19 cellular contexts compared by ENCODE assay signal in genomic region chr9:133788045-133788818, GRCh38. TPM values are rescaled to one million over a fixed set of nuclear protein-coding genes. Genes with fewer than 3 reads are reported as not detected.
DNase-seq lines count a peak whose midpoint lies in the region; ATAC-seq, FAIRE-seq and TF ChIP-seq lines count a peak whose summit lies in the region.
"Had no signal": no experiment of that assay in that cellular context is flagged by ENCODE, and none has a peak within 500 bp of the region (broad histone marks: within the 10 kb centered on the region; RNA-seq: fewer than 3 reads in every experiment).

No MANE protein-coding gene starts in this region.

- H3K23ac ChIP-seq in trophoblast cell (ENCODE audit: low read length) = no peak overlapping the region

- H3K4me1 ChIP-seq in HepG2 (ENCODE audit: insufficient read depth, low read length) = peaks cover 27% of the 10 kb centered on the region
- peaks cover 0 to 25% (median 12%) of the 10 kb centered on the region in 4 donors for H3K4me1 ChIP-seq in right lobe of liver
- H3K4me1 ChIP-seq in trophoblast cell (ENCODE audit: control insufficient read depth in 1 of 2, insufficient read depth in 2 of 2, low read length in 2 of 2) = peaks cover 11 to 17% of the 10 kb centered on the region in 2 experiments
- H3K4me1 ChIP-seq: HAP-1 had no signal

- no peaks in the 10 kb centered on the region for H3K79me2 ChIP-seq in HepG2 (ENCODE audit: insufficient read depth, low read length)
- H3K79me2 ChIP-seq in trophoblast cell (ENCODE audit: control insufficient read depth, insufficient read depth, low read length, poor library complexity) = no peaks in the 10 kb centered on the region

- H3K27me3 ChIP-seq in HepG2 (ENCODE audit: control insufficient read depth in 1 of 2, insufficient read depth in 2 of 2, low read length in 2 of 2) (no peaks in the 10 kb centered on the region), right lobe of liver (no peaks in the 10 kb centered on the region), trophoblast cell (ENCODE audit: insufficient read depth, low read length) (no peaks in the 10 kb centered on the region)

- H3K27me3 Mint-ChIP-seq in dendritic cell treated with granulocyte-macrophage colony-stimulating factor and Interleukin-4, amounts not matched to agents 40 ng/mL and 50 ng/mL, for 4 days = peaks cover 16% of the 10 kb centered on the region
- no peaks in the 10 kb centered on the region for H3K27me3 Mint-ChIP-seq in osteocyte (ENCODE audit: unreplicated experiment)
- H3K27me3 Mint-ChIP-seq: activated CD4-positive, alpha-beta memory T cell treated with anti-CD3 and anti-CD28 coated beads, Interleukin-2, amount 10 ng/mL, durations not matched to agents 7 days and 5 days; CD4-positive, CD25-positive, alpha-beta regulatory T cell had no signal

- CTCF ChIA-PET in HepG2 (lab: Yijun Ruan, JAX; ENCODE audit: low intra/inter-chr PET ratio, low total read pairs) = interaction anchor here (1.7 kb wide), 1 partner anchor 205 kb away, joined by 9 read pairs; no protein-coding TSS in a partner anchor

- no peaks in the 10 kb centered on the region for H3K9me3 Mint-ChIP-seq in dendritic cell treated with granulocyte-macrophage colony-stimulating factor and Interleukin-4, amounts not matched to agents 40 ng/mL and 50 ng/mL, for 4 days
- H3K9me3 Mint-ChIP-seq in osteocyte (ENCODE audit: unreplicated experiment) = no peaks in the 10 kb centered on the region
- H3K9me3 Mint-ChIP-seq: activated CD4-positive, alpha-beta memory T cell treated with anti-CD3 and anti-CD28 coated beads, Interleukin-2, amount 10 ng/mL, durations not matched to agents 7 days and 5 days; activated naive CD8-positive, alpha-beta T cell treated with anti-CD3 and anti-CD28 coated beads for 36 hours; activated T-cell treated with anti-CD3 and anti-CD28 coated beads, Interleukin-2, amount 50 U/mL, for 72 hours; CD4-positive, CD25-positive, alpha-beta regulatory T cell had no signal

- peaks cover 68% of the 10 kb centered on the region for H3K36me3 Mint-ChIP-seq in dendritic cell treated with granulocyte-macrophage colony-stimulating factor and Interleukin-4, amounts not matched to agents 40 ng/mL and 50 ng/mL, for 4 days (ENCODE audit: low read depth)
- H3K36me3 Mint-ChIP-seq in osteocyte (ENCODE audit: unreplicated experiment) = peaks cover 6% of the 10 kb centered on the region
- H3K36me3 Mint-ChIP-seq: activated naive CD8-positive, alpha-beta T cell treated with anti-CD3 and anti-CD28 coated beads for 36 hours; CD4-positive, CD25-positive, alpha-beta regulatory T cell had no signal

- H3K4me3 ChIP-seq in HepG2 (replicated peaks in 1 of 3; ENCODE audit: insufficient read depth in 1 of 3, low read depth in 2 of 3, low read length in 3 of 3) (no peak overlapping the region), right lobe of liver (no peak overlapping the region), trophoblast cell (ENCODE audit: low read depth, low read length) (no peak overlapping the region)
- H3K4me3 ChIP-seq: A549, HAP-1, mucosa of descending colon had no signal

- peak overlapping the region; percentile 11 for H3K18ac ChIP-seq in trophoblast cell (ENCODE audit: low read length)

- H2AK5ac ChIP-seq in trophoblast cell (ENCODE audit: low read length) = no peak overlapping the region

- TF ChIP-seq EP300 in HepG2 (IDR thresholded peaks at IDR 0.05; ENCODE audit: low read depth in 2 of 2, low read length in 2 of 2) = no peak
- TF ChIP-seq EP300 in HepG2 (CRISPR knock-in tag; IDR thresholded peaks at IDR 0.05; ENCODE audit: borderline replicate concordance) = no peak

- H4K91ac ChIP-seq in trophoblast cell (ENCODE audit: low read depth, low read length) = no peak overlapping the region

- H3K14ac ChIP-seq in trophoblast cell (ENCODE audit: low read length) = no peak overlapping the region

- H3K79me1 ChIP-seq in trophoblast cell (ENCODE audit: low read length) = no peaks in the 10 kb centered on the region

- no peaks in the 10 kb centered on the region for H4K20me1 ChIP-seq in HepG2 (ENCODE audit: insufficient read depth, low read length)

- no peak overlapping the region for H4K12ac ChIP-seq in trophoblast cell (ENCODE audit: low read depth, low read length)

- no peak overlapping the region for H2BK12ac ChIP-seq in trophoblast cell (ENCODE audit: low read length)

- in situ Hi-C loops in HepG2 (cut with HindIII; ENCODE audit: extremely low pct_ligation_motif_present, low pct_unique_long_range_greater_than_20kb) = loop anchor here (5.0 kb wide), 1 partner anchor 204 kb away; the partner anchor contains the start of gene VAV2

- peak overlapping the region; percentile 60 for H3K4me3 Mint-ChIP-seq in dendritic cell treated with granulocyte-macrophage colony-stimulating factor and Interleukin-4, amounts not matched to agents 40 ng/mL and 50 ng/mL, for 4 days
- H3K4me3 Mint-ChIP-seq in osteocyte (ENCODE audit: unreplicated experiment) = no peak overlapping the region
- H3K4me3 Mint-ChIP-seq: activated CD4-positive, alpha-beta memory T cell treated with anti-CD3 and anti-CD28 coated beads, Interleukin-2, amount 10 ng/mL, durations not matched to agents 7 days and 5 days; activated naive CD8-positive, alpha-beta T cell treated with anti-CD3 and anti-CD28 coated beads for 36 hours; activated T-cell treated with anti-CD3 and anti-CD28 coated beads, Interleukin-2, amount 50 U/mL, for 72 hours; CD4-positive, CD25-positive, alpha-beta regulatory T cell had no signal

- H3K4me2 ChIP-seq in HepG2 (ENCODE audit: low read depth, low read length) = no peak overlapping the region
- H3K4me2 ChIP-seq in trophoblast cell (ENCODE audit: low read length) = no peak overlapping the region
- H3K4me2 ChIP-seq: A549 had no signal

- no peak for ATAC-seq in HepG2
- ATAC-seq in right lobe of liver = no peak
- ATAC-seq in HG03439 (IDR thresholded peaks at IDR 0.05; ENCODE audit: unreplicated experiment) = no peak

- H3K36me3 ChIP-seq in HepG2 (replicated peaks in 1 of 2; ENCODE audit: control insufficient read depth in 1 of 2, insufficient read depth in 2 of 2, low read length in 2 of 2) = peaks cover 18 to 46% of the 10 kb centered on the region in 2 experiments; a peak in 4 of 5 replicates
- peaks cover 0 to 31% (median 3%) of the 10 kb centered on the region in 4 donors for H3K36me3 ChIP-seq in right lobe of liver
- peaks cover 88 to 89% of the 10 kb centered on the region in 2 experiments for H3K36me3 ChIP-seq in trophoblast cell (ENCODE audit: control insufficient read depth in 1 of 2, insufficient read depth in 2 of 2, low read length in 2 of 2)

- no peak for TF ChIP-seq POLR2A in HepG2 (IDR thresholded peaks at IDR 0.05; ENCODE audit: insufficient read depth in 1 of 2, low read depth in 2 of 2, low read length in 2 of 2)
- TF ChIP-seq POLR2A in right lobe of liver (IDR thresholded peaks at IDR 0.05) = no peak

- H2BK5ac ChIP-seq in trophoblast cell (ENCODE audit: low read depth, low read length, poor library complexity) = no peak overlapping the region

- no peak for TF ChIP-seq RAD21 in HepG2 (CRISPR knock-in tag; IDR thresholded peaks at IDR 0.05)

- no peak overlapping the region for H3K9ac ChIP-seq in HepG2 (ENCODE audit: insufficient read depth, low read depth, low read length)
- no peak overlapping the region for H3K9ac ChIP-seq in trophoblast cell (ENCODE audit: low read length)

- H3K9me3 ChIP-seq in HepG2 (ENCODE audit: low read length) = no peaks in the 10 kb centered on the region
- H3K9me3 ChIP-seq in right lobe of liver = no peaks in the 10 kb centered on the region
- H3K9me3 ChIP-seq in trophoblast cell (ENCODE audit: insufficient read depth, low read depth, low read length) = peaks cover 14% of the 10 kb centered on the region
- H3K9me3 ChIP-seq: A549, HAP-1, mucosa of descending colon had no signal

- no peak for DNase-seq in HepG2 (ENCODE audit: low spot score)
- no peak for DNase-seq in right lobe of liver
- DNase-seq in trophoblast cell = no peak
- DNase-seq in osteocyte (ENCODE audit: extremely low spot score, unreplicated experiment) = no peak
- DNase-seq in stimulated activated naive CD4-positive, alpha-beta T cell (lab: John Stamatoyannopoulos, UW) = no peak
- DNase-seq in RKO (ENCODE audit: low spot score) = no peak
- DNase-seq: activated CD4-positive, alpha-beta memory T cell treated with anti-CD3 and anti-CD28 coated beads, Interleukin-2, amount 10 ng/mL, durations not matched to agents 7 days and 5 days; activated T-cell treated with anti-CD3 and anti-CD28 coated beads, Interleukin-2, amount 50 U/mL, for 72 hours; CD4-positive, CD25-positive, alpha-beta regulatory T cell; DMS79 treated with DMSO at 0.1 percent for 48 hours; NCI-H1417 treated with DMSO at 0.1 percent for 48 hours; NCI-H2171; occipital lobe had no signal

- WGBS in HepG2 (ENCODE audit: low lambda C conversion rate) = 96% methylated on average over 18 of the region's 37 CpGs
- no CpG with 5 or more reads among the region's 37 CpGs for WGBS in right lobe of liver (ENCODE audit: insufficient coverage, low coverage, low lambda C conversion rate, missing lambda C conversion rate)
- WGBS in trophoblast cell (ENCODE audit: extremely low coverage, insufficient coverage, insufficient read length) = no CpG with 5 or more reads among the region's 37 CpGs

- POLR2A ChIA-PET in HepG2 (lab: Yijun Ruan, JAX) = interaction anchor here (0.6 to 1.2 kb wide), 2 partner anchors 205 to 213 kb away, joined by 3 to 4 read pairs; no protein-coding TSS in a partner anchor

- H3K27ac Mint-ChIP-seq in dendritic cell treated with granulocyte-macrophage colony-stimulating factor and Interleukin-4, amounts not matched to agents 40 ng/mL and 50 ng/mL, for 4 days = peak overlapping the region; percentile 90
- H3K27ac Mint-ChIP-seq in osteocyte (ENCODE audit: unreplicated experiment) = no peak overlapping the region
- H3K27ac Mint-ChIP-seq: activated CD4-positive, alpha-beta memory T cell treated with anti-CD3 and anti-CD28 coated beads, Interleukin-2, amount 10 ng/mL, durations not matched to agents 7 days and 5 days; activated naive CD8-positive, alpha-beta T cell treated with anti-CD3 and anti-CD28 coated beads for 36 hours; activated T-cell treated with anti-CD3 and anti-CD28 coated beads, Interleukin-2, amount 50 U/mL, for 72 hours; CD4-positive, CD25-positive, alpha-beta regulatory T cell had no signal

- H3K27ac ChIP-seq in HepG2 (ENCODE audit: extremely low read length, insufficient read depth, low read length) (peak overlapping the region; percentile 73), right lobe of liver (no peak overlapping the region), trophoblast cell (ENCODE audit: low read depth, low read length) (no peak overlapping the region)
- H3K27ac ChIP-seq: A549 had no signal

- no peak overlapping the region for H2BK120ac ChIP-seq in trophoblast cell (ENCODE audit: insufficient read depth, low read length, poor library complexity)

- TF ChIP-seq CTCF in HepG2 (CRISPR knock-in tag; IDR thresholded peaks at IDR 0.05) (no peak), right lobe of liver (IDR thresholded peaks at IDR 0.05) (no peak), osteocyte (IDR thresholded peaks at IDR 0.05) (no peak)

- no peak overlapping the region for H4K8ac ChIP-seq in trophoblast cell (ENCODE audit: low read depth, low read length)

- BruUV-seq in HepG2 (replicated peaks; lab: Mats Ljungman, UMichigan) = no TSS peak

- peaks cover 72% of the 10 kb centered on the region for H3K4me1 Mint-ChIP-seq in dendritic cell treated with granulocyte-macrophage colony-stimulating factor and Interleukin-4, amounts not matched to agents 40 ng/mL and 50 ng/mL, for 4 days (ENCODE audit: low read depth)
- H3K4me1 Mint-ChIP-seq in osteocyte (ENCODE audit: unreplicated experiment) = peaks cover 3% of the 10 kb centered on the region

- no peak overlapping the region for H3K4ac ChIP-seq in trophoblast cell (ENCODE audit: low read depth, low read length)

- intact Hi-C loops in HepG2 (cut with micrococcal nuclease; ENCODE audit: unreplicated experiment) = no loop called here
- intact Hi-C loops in right lobe of liver (cut with DNase I) = loop anchor here in 1 of 2 donors (5.0 kb wide), 1 partner anchor 214 kb away; no protein-coding TSS in a partner anchor
- intact Hi-C loops in dendritic cell treated with granulocyte-macrophage colony-stimulating factor and Interleukin-4, amounts not matched to agents 40 ng/mL and 50 ng/mL, for 4 days (cut with micrococcal nuclease) = no loop called here

- FAIRE-seq in HepG2 (lab: Jason Lieb, UNC) = no peak
- FAIRE-seq: A549 had no signal

- no peak overlapping the region for H2AFZ ChIP-seq in HepG2 (ENCODE audit: low read length)
- no peak overlapping the region for H2AFZ ChIP-seq in trophoblast cell (ENCODE audit: insufficient read depth, low read length, poor library complexity)

RNA-seq across cellular contexts. Expression of gene SARDH, which starts 50.1 kb away (rescaled TPM):
- total RNA-seq in HepG2 (2016; rRNA removed; fragmentation: Illumina TruSeq; extraction: Trizol) = 32.5 and 34.9 TPM in 2 replicates
- total RNA-seq in HepG2 (2016; cell fraction: cytosol; rRNA removed; fragmentation: Illumina TruSeq; extraction: Trizol; ENCODE audit: low read depth) = 5.5 and 6.4 TPM in 2 replicates
- total RNA-seq in HepG2 (2016; cell fraction: insoluble cytoplasmic fraction; rRNA removed; fragmentation: Illumina TruSeq; extraction: Trizol) = 25.6 and 34.1 TPM in 2 replicates
- 13.0 TPM in 2 replicates for total RNA-seq in HepG2 (2016; cell fraction: membrane; rRNA removed; fragmentation: Illumina TruSeq; extraction: Trizol)
- total RNA-seq in HepG2 (2016; cell fraction: nucleus; rRNA removed; fragmentation: Illumina TruSeq; extraction: Trizol) = 26.8 and 31.9 TPM in 2 replicates
- polyA plus RNA-seq in HepG2 (2011; rRNA removed) = 11.6 and 15.6 TPM in 2 replicates
- 6.1 and 10.1 TPM in 2 replicates for polyA plus RNA-seq in HepG2 (2011; cell fraction: cytosol; rRNA removed)
- polyA plus RNA-seq in HepG2 (2011; cell fraction: nucleus; rRNA removed) = 107 and 130 TPM in 2 replicates
- 20.2 and 23.9 TPM in 2 replicates for polyA plus RNA-seq in HepG2 (2012)
- polyA plus RNA-seq in HepG2 (2016; cell fraction: cytosol; fragmentation: Illumina TruSeq; extraction: Trizol; ENCODE audit: low read depth) = 4.0 and 4.1 TPM in 2 replicates
- polyA plus RNA-seq in HepG2 (2016; cell fraction: insoluble cytoplasmic fraction; fragmentation: Illumina TruSeq; extraction: Trizol; ENCODE audit: low read depth) = 23.4 and 31.6 TPM in 2 replicates
- polyA plus RNA-seq in HepG2 (2016; cell fraction: membrane; fragmentation: Illumina TruSeq; extraction: Trizol; ENCODE audit: low read depth) = 7.8 and 8.3 TPM in 2 replicates
- polyA plus RNA-seq in HepG2 (2016; cell fraction: nucleus; fragmentation: Illumina TruSeq; extraction: Trizol; ENCODE audit: insufficient read depth, low read depth) = 46.0 and 50.9 TPM in 2 replicates
- 55.5 TPM in 1 of 2 replicates, not detected in the other for polyA minus RNA-seq in HepG2 (2011; rRNA and poly(A)+ RNA removed; ENCODE audit: low replicate concordance)
- 17.1 and 19.0 TPM in 2 replicates for polyA minus RNA-seq in HepG2 (2011; cell fraction: cytosol; rRNA and poly(A)+ RNA removed)
- 35.9 and 37.7 TPM in 2 replicates for polyA minus RNA-seq in HepG2 (2011; cell fraction: nucleus; rRNA and poly(A)+ RNA removed)
- 100 to 1,000 TPM in 3 of 6 experiments, 10 to 100 TPM in 3; 67.3 to 183 (median 101) TPM for total RNA-seq in right lobe of liver
- polyA plus RNA-seq in trophoblast cell (2013) = 0.88 and 0.90 TPM in 2 replicates
- total RNA-seq in osteocyte = 0.21 and 0.56 TPM in 2 replicates
